8 cellular contexts compared by ENCODE assay signal in genomic region chr14:105248368-105249174, GRCh38. TPM values are rescaled to one million over a fixed set of nuclear protein-coding genes. Genes with fewer than 3 reads are reported as not detected.
DNase-seq lines count a peak whose midpoint lies in the region; ATAC-seq and TF ChIP-seq lines count a peak whose summit lies in the region.

TSS of gene BTBD6 (plus strand) at chr14:105248533. CDS start at chr14:105248712, 179 bp downstream.

- H3K4me3 ChIP-seq in HUES48 (ENCODE audit: low read depth, low read length) (peak within 1 kb of the TSS; percentile 79), fibroblast of the aortic adventitia (ENCODE audit: low read depth, low read length) (peak within 1 kb of the TSS; percentile 74)

- peaks cover 19% of the 10 kb centered on the region; the same call in 1 of the 2 replicates for H3K36me3 ChIP-seq in HUES48 (ENCODE audit: control insufficient read depth, insufficient read depth, low read length)

- H3K27me3 ChIP-seq in HUES48 (ENCODE audit: control insufficient read depth, insufficient read depth, low read length), result no peaks in the 10 kb centered on the region

- peak; percentile 92 for ATAC-seq in GM21390 (IDR thresholded peaks at IDR 0.05; ENCODE audit: unreplicated experiment)
- peak; percentile 97 for ATAC-seq in stimulated activated naive CD8-positive, alpha-beta T cell treated with anti-CD3 and anti-CD28 coated beads, Interleukin-15, amount 100 ng/mL, for 72 hours

- peaks cover 48% of the 10 kb centered on the region for H3K36me3 Mint-ChIP-seq in activated T-helper 2 cell treated with anti-CD3 and anti-CD28 coated beads, Interferon-gamma antibody, Interleukin-2, Interleukin-4, amounts not matched to agents 10 μg/mL and 5 μg/mL and 100 μg/mL, durations not matched to agents 14 hours and 24 hours and 36 hours (ENCODE audit: low read depth)
- H3K36me3 Mint-ChIP-seq in nephron progenitor cell (ENCODE audit: low read depth), result peaks cover 42% of the 10 kb centered on the region

- H3K4me3 Mint-ChIP-seq in activated T-helper 2 cell treated with anti-CD3 and anti-CD28 coated beads, Interferon-gamma antibody, Interleukin-2, Interleukin-4, amounts not matched to agents 10 μg/mL and 5 μg/mL and 100 μg/mL, durations not matched to agents 14 hours and 24 hours and 36 hours (ENCODE audit: low read depth), result peak within 1 kb of the TSS; percentile 79
- H3K4me3 Mint-ChIP-seq in nephron progenitor cell, result peak within 1 kb of the TSS; percentile 83
- peak within 1 kb of the TSS; percentile 77 to 81 for H3K4me3 Mint-ChIP-seq in stimulated activated naive CD8-positive, alpha-beta T cell treated with anti-CD3 and anti-CD28 coated beads, Interleukin-15, amount 100 ng/mL, for 72 hours

- peaks cover 14% of the 10 kb centered on the region for H3K4me1 Mint-ChIP-seq in activated T-helper 2 cell treated with anti-CD3 and anti-CD28 coated beads, Interferon-gamma antibody, Interleukin-2, Interleukin-4, amounts not matched to agents 10 μg/mL and 5 μg/mL and 100 μg/mL, durations not matched to agents 14 hours and 24 hours and 36 hours (ENCODE audit: low read depth)
- H3K4me1 Mint-ChIP-seq in nephron progenitor cell, result peaks cover 19% of the 10 kb centered on the region
- peaks cover 51% of the 10 kb centered on the region for H3K4me1 Mint-ChIP-seq in stimulated activated naive CD8-positive, alpha-beta T cell treated with anti-CD3 and anti-CD28 coated beads, Interleukin-15, amount 100 ng/mL, for 72 hours

- H3K4me1 ChIP-seq in HUES48 (ENCODE audit: control insufficient read depth, insufficient read depth, low read length), result 0 out of 2 replicates have a peak, but pooled peaks cover 5% of the 10 kb centered on the region

- no peaks in the 10 kb centered on the region for H3K27me3 Mint-ChIP-seq in activated T-helper 2 cell treated with anti-CD3 and anti-CD28 coated beads, Interferon-gamma antibody, Interleukin-2, Interleukin-4, amounts not matched to agents 10 μg/mL and 5 μg/mL and 100 μg/mL, durations not matched to agents 14 hours and 24 hours and 36 hours (ENCODE audit: low read depth)
- peaks cover 6% of the 10 kb centered on the region for H3K27me3 Mint-ChIP-seq in nephron progenitor cell (ENCODE audit: low read depth, poor library complexity)
- no peaks in the 10 kb centered on the region for H3K27me3 Mint-ChIP-seq in stimulated activated naive CD8-positive, alpha-beta T cell treated with anti-CD3 and anti-CD28 coated beads, Interleukin-15, amount 100 ng/mL, for 72 hours

- H3K27ac Mint-ChIP-seq in activated T-helper 2 cell treated with anti-CD3 and anti-CD28 coated beads, Interferon-gamma antibody, Interleukin-2, Interleukin-4, amounts not matched to agents 10 μg/mL and 5 μg/mL and 100 μg/mL, durations not matched to agents 14 hours and 24 hours and 36 hours, result peak within 1 kb of the TSS; percentile 52
- peak within 1 kb of the TSS; percentile 29 for H3K27ac Mint-ChIP-seq in nephron progenitor cell
- peak within 1 kb of the TSS in 1 of 2 donors; percentile 83 for H3K27ac Mint-ChIP-seq in stimulated activated naive CD8-positive, alpha-beta T cell treated with anti-CD3 and anti-CD28 coated beads, Interleukin-15, amount 100 ng/mL, for 72 hours

- no peaks in the 10 kb centered on the region for H3K9me3 Mint-ChIP-seq in activated T-helper 2 cell treated with anti-CD3 and anti-CD28 coated beads, Interferon-gamma antibody, Interleukin-2, Interleukin-4, amounts not matched to agents 10 μg/mL and 5 μg/mL and 100 μg/mL, durations not matched to agents 14 hours and 24 hours and 36 hours
- no peaks in the 10 kb centered on the region for H3K9me3 Mint-ChIP-seq in nephron progenitor cell
- H3K9me3 Mint-ChIP-seq in stimulated activated naive CD8-positive, alpha-beta T cell treated with anti-CD3 and anti-CD28 coated beads, Interleukin-15, amount 100 ng/mL, for 72 hours, result no peaks in the 10 kb centered on the region

- H3K27ac ChIP-seq in HUES48 (ENCODE audit: low read depth, low read length), result peak within 1 kb of the TSS; percentile 26

- DNase-seq in DMS 273 (lab: John Stamatoyannopoulos, UW; ENCODE audit: unreplicated experiment) (peak; percentile 95), RPMI7951 (ENCODE audit: low read depth) (peak; percentile 78), fibroblast of the aortic adventitia (ENCODE audit: low read depth) (peak; percentile 73), nephron progenitor cell (peak; percentile 90)
- DNase-seq in activated T-helper 2 cell treated with anti-CD3 and anti-CD28 coated beads, Interferon-gamma antibody, Interleukin-2, Interleukin-4, amounts not matched to agents 10 μg/mL and 5 μg/mL and 100 μg/mL, durations not matched to agents 14 hours and 24 hours and 36 hours (ENCODE audit: low spot score), result peak; percentile 88
- peak; percentile 86 to 89 for DNase-seq in stimulated activated naive CD8-positive, alpha-beta T cell treated with anti-CD3 and anti-CD28 coated beads, Interleukin-15, amount 100 ng/mL, for 72 hours

- intact Hi-C loops in activated T-helper 2 cell treated with anti-CD3 and anti-CD28 coated beads, Interferon-gamma antibody, Interleukin-2, Interleukin-4, amounts not matched to agents 10 μg/mL and 5 μg/mL and 100 μg/mL, durations not matched to agents 14 hours and 24 hours and 36 hours (cut with micrococcal nuclease), result no loop called here

- no peaks in the 10 kb centered on the region for H3K9me3 ChIP-seq in HUES48 (ENCODE audit: control insufficient read depth, insufficient read depth, low read length)

- H3K9ac ChIP-seq in HUES48 (ENCODE audit: low read depth, low read length), result peak within 1 kb of the TSS; percentile 61; the same call in 1 of the 2 replicates

- TF ChIP-seq CTCF in fibroblast of the aortic adventitia (IDR thresholded peaks at IDR 0.05; ENCODE audit: insufficient read depth, low read length) (no peak), nephron progenitor cell (IDR thresholded peaks at IDR 0.05) (no peak)

RNA-seq across cellular contexts. Expression of gene BTBD6, which starts in this region (rescaled TPM):
- total RNA-seq in RPMI7951 (2014; rRNA removed; shearing (Covaris generic)), result 43.4 and 44.9 TPM in 2 replicates
- 38.4 and 38.6 TPM in 2 replicates for total RNA-seq in activated T-helper 2 cell treated with anti-CD3 and anti-CD28 coated beads, Interferon-gamma antibody, Interleukin-2, Interleukin-4, amounts not matched to agents 10 μg/mL and 5 μg/mL and 100 μg/mL, durations not matched to agents 14 hours and 24 hours and 36 hours
- 51.0 and 123 TPM in 2 replicates for total RNA-seq in fibroblast of the aortic adventitia (ENCODE audit: low replicate concordance)

Comparison
In these comparisons a context has a peak if more than half of its experiments do, and no peak if none do; other contexts are left out.
1. Peak in every context shown above with its lines: DNase-seq, ATAC-seq, H3K4me3 ChIP-seq and H3K27ac ChIP-seq.